ENCODE assay signal across 31 cellular contexts in genomic region chr7:157313645-157314044, GRCh38.
"Had no signal": no experiment of that assay in that cellular context is flagged by ENCODE, and none has a peak within 500 bp of the region (broad histone marks: within the 10 kb centered on the region; RNA-seq: fewer than 3 reads in every experiment).

No MANE protein-coding gene starts in this region.

- H3K9me3 ChIP-seq: breast epithelium, colonic mucosa, esophagus squamous epithelium, gastroesophageal sphincter, heart right ventricle had no signal

- H3K36me3 ChIP-seq: breast epithelium, cardiac muscle cell, colonic mucosa, esophagus squamous epithelium, gastroesophageal sphincter, heart right ventricle had no signal

- FAIRE-seq: endometrium, endothelial cell of umbilical vein had no signal

- H3K27me3 ChIP-seq: breast epithelium, cardiac muscle cell, colonic mucosa, esophagus squamous epithelium, gastroesophageal sphincter, heart right ventricle had no signal

- H3K27ac Mint-ChIP-seq: activated CD4-positive, alpha-beta memory T cell treated with anti-CD3 and anti-CD28 coated beads, Interleukin-2, amount 10 ng/mL, durations not matched to agents 7 days and 5 days; activated naive CD8-positive, alpha-beta T cell; activated T-cell treated with anti-CD3 and anti-CD28 coated beads, Interleukin-2, amount 50 U/mL, for 24 hours; activated T-cell treated with anti-CD3 and anti-CD28 coated beads, Interleukin-2, amount 50 U/mL, for 72 hours; brain; T-helper 17 cell had no signal

- H3K9me3 Mint-ChIP-seq: activated CD4-positive, alpha-beta memory T cell treated with anti-CD3 and anti-CD28 coated beads, Interleukin-2, amount 10 ng/mL, durations not matched to agents 7 days and 5 days; activated CD4-positive, alpha-beta T cell treated with anti-CD3 and anti-CD28 coated beads, Interleukin-2, amount 10 ng/mL, durations not matched to agents 7 days and 5 days; activated T-cell treated with anti-CD3 and anti-CD28 coated beads, Interleukin-2, amount 50 U/mL, for 24 hours; activated T-cell treated with anti-CD3 and anti-CD28 coated beads, Interleukin-2, amount 50 U/mL, for 72 hours; brain had no signal

- ATAC-seq: activated T-cell treated with anti-CD3 and anti-CD28 coated beads, Interleukin-2, amount 50 U/mL, for 72 hours; gastroesophageal sphincter; heart right ventricle; T-helper 17 cell had no signal

- H3K27ac ChIP-seq: breast epithelium, cardiac muscle cell, colonic mucosa, epithelial cell of prostate, esophagus squamous epithelium, gastroesophageal sphincter, heart right ventricle had no signal

- H3K27me3 Mint-ChIP-seq: activated CD4-positive, alpha-beta T cell treated with anti-CD3 and anti-CD28 coated beads, Interleukin-2, amount 10 ng/mL, durations not matched to agents 7 days and 5 days; activated naive CD8-positive, alpha-beta T cell; activated T-cell treated with anti-CD3 and anti-CD28 coated beads, Interleukin-2, amount 50 U/mL, for 24 hours; T-helper 17 cell had no signal

- H3K36me3 Mint-ChIP-seq: activated naive CD8-positive, alpha-beta T cell; brain had no signal

- H3K4me3 ChIP-seq: breast epithelium, cardiac muscle cell, colonic mucosa, esophagus squamous epithelium, gastroesophageal sphincter, heart right ventricle had no signal

- H3K4me3 Mint-ChIP-seq: activated CD4-positive, alpha-beta memory T cell treated with anti-CD3 and anti-CD28 coated beads, Interleukin-2, amount 10 ng/mL, durations not matched to agents 7 days and 5 days; activated CD4-positive, alpha-beta T cell treated with anti-CD3 and anti-CD28 coated beads, Interleukin-2, amount 10 ng/mL, durations not matched to agents 7 days and 5 days; activated naive CD8-positive, alpha-beta T cell; activated T-cell treated with anti-CD3 and anti-CD28 coated beads, Interleukin-2, amount 50 U/mL, for 24 hours; activated T-cell treated with anti-CD3 and anti-CD28 coated beads, Interleukin-2, amount 50 U/mL, for 72 hours; brain; T-helper 17 cell had no signal

- DNase-seq: activated CD4-positive, alpha-beta memory T cell treated with anti-CD3 and anti-CD28 coated beads, Interleukin-2, amount 10 ng/mL, durations not matched to agents 7 days and 5 days; activated CD4-positive, alpha-beta T cell treated with anti-CD3 and anti-CD28 coated beads for 1 hour; activated CD4-positive, alpha-beta T cell treated with anti-CD3 and anti-CD28 coated beads for 4 hours; activated CD4-positive, alpha-beta T cell treated with anti-CD3 and anti-CD28 coated beads, Interleukin-2, amount 10 ng/mL, durations not matched to agents 7 days and 5 days; activated CD4-positive, alpha-beta T cell treated with anti-CD3 and anti-CD28 coated beads, Interleukin-2, amount 50 U/mL, for 4 hours; activated CD8-positive, alpha-beta memory T cell treated with anti-CD3 and anti-CD28 coated beads, Interleukin-2, amount 50 U/mL, for 48 hours; activated gamma-delta T cell; activated naive CD4-positive, alpha-beta T cell; activated naive CD4-positive, alpha-beta T cell treated with anti-CD3 and anti-CD28 coated beads, Interleukin-2, amount 50 U/mL, for 16 hours; activated T-cell treated with anti-CD3 and anti-CD28 coated beads for 4 hours; activated T-cell treated with anti-CD3 and anti-CD28 coated beads, Interleukin-2, amount 50 U/mL, for 24 hours; activated T-cell treated with anti-CD3 and anti-CD28 coated beads, Interleukin-2, amount 50 U/mL, for 72 hours; amniotic stem cell; anterior cingulate cortex; central memory CD4-positive, alpha-beta T cell; cerebellar nuclear complex; colonic mucosa; effector CD8-positive, alpha-beta T cell; esophagus squamous epithelium; foreskin melanocyte; heart right ventricle; T-helper 1 cell; T-helper 17 cell had no signal

- H3K4me1 ChIP-seq: colonic mucosa had no signal
